Comparison of ENCODE assay signal across 16 cellular contexts in the genomic region with DNA sequence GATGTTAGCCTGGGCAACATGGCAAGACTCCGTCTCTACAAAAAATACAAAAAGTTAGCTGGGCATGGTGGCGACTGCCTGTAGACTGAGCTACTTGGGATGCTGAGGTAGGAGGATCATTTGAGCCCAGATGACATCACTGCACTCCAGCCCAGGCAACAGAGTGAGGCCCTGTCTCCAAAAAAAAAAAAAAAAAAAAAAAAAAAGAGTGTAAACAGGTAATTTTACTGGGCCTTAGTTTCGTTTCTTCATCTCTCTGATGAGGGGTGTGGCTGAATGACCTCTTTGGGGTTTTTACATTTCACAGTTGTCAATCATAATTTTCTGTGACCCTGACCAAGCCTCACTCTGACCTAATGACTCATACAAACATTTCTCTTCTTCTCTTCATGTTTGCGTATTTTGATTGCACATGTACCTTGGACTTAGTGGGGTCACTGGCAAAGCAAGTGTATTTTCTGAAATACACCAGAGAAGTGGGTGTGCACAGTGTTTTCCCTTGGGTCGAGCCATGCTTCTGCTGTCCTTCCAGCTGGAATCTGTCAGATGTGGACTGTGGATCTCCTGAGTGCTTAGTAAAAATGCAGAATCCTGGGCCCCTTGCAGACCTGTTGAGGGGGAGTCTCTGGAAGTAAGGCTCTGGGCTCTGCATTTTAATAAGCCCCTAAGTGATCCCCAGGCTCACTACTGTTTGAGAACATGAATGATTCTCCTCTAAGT.
DNase-seq lines count a peak whose midpoint lies in the region; ATAC-seq, FAIRE-seq and TF ChIP-seq lines count a peak whose summit lies in the region.
"Had no signal": no experiment of that assay in that cellular context is flagged by ENCODE, and none has a peak within 500 bp of the region (broad histone marks: within the 10 kb centered on the region; RNA-seq: fewer than 3 reads in every experiment).

No MANE protein-coding gene starts in this region.

- RAD21 ChIA-PET in HCT116 (lab: Charles Lee; ENCODE audit: low non-redundant PET in 1 of 2, low total read pairs in 2 of 2, uncharacterized antibody in 2 of 2, unreplicated experiment in 2 of 2), result no interaction called here

- H3K9ac ChIP-seq in HCT116 (ENCODE audit: low read length), result no peak overlapping the region

- H3K27me3 ChIP-seq in HCT116 (ENCODE audit: insufficient read depth, low read length) (no peaks in the 10 kb centered on the region), right lobe of liver (no peaks in the 10 kb centered on the region)
- H3K27me3 ChIP-seq: dorsolateral prefrontal cortex, heart left ventricle, SJCRH30 had no signal

- H3K4me2 ChIP-seq in HCT116 (ENCODE audit: low read length), result no peak overlapping the region

- no peaks in the 10 kb centered on the region for H4K20me1 ChIP-seq in HCT116 (ENCODE audit: insufficient read depth)

- H2AFZ ChIP-seq in HCT116 (ENCODE audit: low read depth, low read length, poor library complexity, severe bottlenecking), result no peak overlapping the region

- H3K9me3 ChIP-seq in HCT116 (ENCODE audit: control insufficient read depth in 1 of 2, insufficient read depth in 1 of 2, low read depth in 1 of 2, low read length in 2 of 2), result no peaks in the 10 kb centered on the region
- no peaks in the 10 kb centered on the region for H3K9me3 ChIP-seq in right lobe of liver
- H3K9me3 ChIP-seq: heart left ventricle, SJCRH30 had no signal

- in situ Hi-C loops in GM13976 (cut with MboI; ENCODE audit: low sequenced_read_pairs, unreplicated experiment), result no loop called here

- H3K79me2 ChIP-seq in HCT116 (ENCODE audit: insufficient read depth, low read length), result peaks cover 7% of the 10 kb centered on the region; the same call in 1 of the 2 replicates

- TF ChIP-seq CTCF in GM13976 (IDR thresholded peaks at IDR 0.05; ENCODE audit: borderline replicate concordance, control extremely low read depth, extremely low read depth, insufficient read depth, missing control alignments), result no peak
- no peak for TF ChIP-seq CTCF in HCT116 (IDR thresholded peaks at IDR 0.05 in 2 of 3, conservative IDR thresholded peaks at IDR 0.05 in 1 of 3; ENCODE audit: borderline replicate concordance in 1 of 3, insufficient read depth in 1 of 3, low read depth in 2 of 3, low read length in 2 of 3)
- no peak for TF ChIP-seq CTCF in right lobe of liver (IDR thresholded peaks at IDR 0.05)

- DNase-seq in GM13976 (ENCODE audit: low spot score) (peak; percentile 53), HCT116 (ENCODE audit: low read depth, low spot score) (no peak), NOMO-1 (lab: John Stamatoyannopoulos, UW; ENCODE audit: unreplicated experiment in 2 of 2) (peak; percentile 66 to 74), right lobe of liver (peak; percentile 38 to 76 (median 60)), dedifferentiated amniotic fluid mesenchymal stem cell (ENCODE audit: extremely low spot score) (no peak), NCI-H2227 (lab: John Stamatoyannopoulos, UW; ENCODE audit: unreplicated experiment) (no peak), HTR-8/SVneo (ENCODE audit: insufficient read length, low spot score) (no peak), NCI-H2029 treated with DMSO at 0.1 percent for 48 hours (lab: John Stamatoyannopoulos, UW) (no peak)
- DNase-seq: activated CD4-positive, alpha-beta T cell treated with anti-CD3 and anti-CD28 coated beads, Interleukin-2, amount 50 U/mL, for 1 hour; activated naive CD4-positive, alpha-beta T cell treated with anti-CD3 and anti-CD28 coated beads for 36 hours; CD8-positive, alpha-beta memory T cell; dorsolateral prefrontal cortex; heart left ventricle; NCI-H1930; SJCRH30 had no signal

- WGBS in right lobe of liver (ENCODE audit: insufficient coverage, low coverage, low lambda C conversion rate, missing lambda C conversion rate), result 31% methylated on average over 5 of the region's 5 CpGs

- no peak for TF ChIP-seq POLR2A in HCT116 (IDR thresholded peaks at IDR 0.05; ENCODE audit: borderline replicate concordance, extremely low read depth, insufficient read depth, insufficient read length)
- TF ChIP-seq POLR2A in right lobe of liver (IDR thresholded peaks at IDR 0.05), result no peak

- BruUV-seq in HCT116 (replicated peaks; lab: Mats Ljungman, UMichigan), result no TSS peak

- CTCF ChIA-PET in HCT116 (lab: Charles Lee), result no interaction called here

- no peaks in the 10 kb centered on the region for H3K36me3 ChIP-seq in HCT116 (ENCODE audit: control insufficient read depth in 1 of 2, insufficient read depth in 2 of 2, low read length in 2 of 2)
- H3K36me3 ChIP-seq in right lobe of liver, result no peaks in the 10 kb centered on the region
- H3K36me3 ChIP-seq: heart left ventricle had no signal

- no peak for TF ChIP-seq RAD21 in HCT116 (IDR thresholded peaks at IDR 0.05; ENCODE audit: low read depth)

- POLR2A ChIA-PET in HCT116 (lab: Charles Lee), result interaction anchor here (0.7 kb wide), 2 partner anchors 152 to 294 kb away, joined by 3 to 5 read pairs; no protein-coding TSS in a partner anchor

- intact Hi-C loops in HCT116 (cut with micrococcal nuclease) (no loop called here), right lobe of liver (cut with DNase I) (no loop called here)

- H3K27ac ChIP-seq in HCT116 (ENCODE audit: low read depth, low read length) (no peak overlapping the region), right lobe of liver (peak overlapping the region; percentile 55 to 86 (median 64))
- H3K27ac ChIP-seq: dorsolateral prefrontal cortex, heart left ventricle, SJCRH30 had no signal

- no peak overlapping the region for H3K4me3 ChIP-seq in HCT116 (replicated peaks in 1 of 2; ENCODE audit: low read depth in 1 of 2, low read length in 2 of 2)
- H3K4me3 ChIP-seq in right lobe of liver, result no peak overlapping the region
- H3K4me3 ChIP-seq: dorsolateral prefrontal cortex, heart left ventricle, SJCRH30 had no signal

- H3K4me1 ChIP-seq in HCT116 (ENCODE audit: control insufficient read depth in 1 of 2, insufficient read depth in 2 of 2, low read length in 2 of 2) (peaks cover 17 to 20% of the 10 kb centered on the region in 2 experiments; a peak in 3 of 4 replicates), right lobe of liver (peaks cover 2 to 45% (median 20%) of the 10 kb centered on the region in 4 donors)

- no peaks in the 10 kb centered on the region for H3K9me2 ChIP-seq in HCT116 (ENCODE audit: insufficient read depth)

- FAIRE-seq in HTR-8/SVneo (lab: Jason Lieb, UNC), result no peak
- FAIRE-seq: H1 had no signal

- ATAC-seq in HCT116 (peak; percentile 22; the same call in 1 of the 2 replicates), right lobe of liver (peak; percentile 78 to 92 (median 90))

TF ChIP-seq in HCT116, 20 proteins besides CTCF, POLR2A, EP300 and RAD21 (continues in another document):
- no peak for TF ChIP-seq SP1 (IDR thresholded peaks at IDR 0.05; ENCODE audit: low read depth)
- TF ChIP-seq CEBPB (IDR thresholded peaks at IDR 0.05; ENCODE audit: low read depth), result no peak
- no peak for TF ChIP-seq ELF1 (IDR thresholded peaks at IDR 0.05; ENCODE audit: borderline replicate concordance, low read depth)
- TF ChIP-seq, protein P1, sequence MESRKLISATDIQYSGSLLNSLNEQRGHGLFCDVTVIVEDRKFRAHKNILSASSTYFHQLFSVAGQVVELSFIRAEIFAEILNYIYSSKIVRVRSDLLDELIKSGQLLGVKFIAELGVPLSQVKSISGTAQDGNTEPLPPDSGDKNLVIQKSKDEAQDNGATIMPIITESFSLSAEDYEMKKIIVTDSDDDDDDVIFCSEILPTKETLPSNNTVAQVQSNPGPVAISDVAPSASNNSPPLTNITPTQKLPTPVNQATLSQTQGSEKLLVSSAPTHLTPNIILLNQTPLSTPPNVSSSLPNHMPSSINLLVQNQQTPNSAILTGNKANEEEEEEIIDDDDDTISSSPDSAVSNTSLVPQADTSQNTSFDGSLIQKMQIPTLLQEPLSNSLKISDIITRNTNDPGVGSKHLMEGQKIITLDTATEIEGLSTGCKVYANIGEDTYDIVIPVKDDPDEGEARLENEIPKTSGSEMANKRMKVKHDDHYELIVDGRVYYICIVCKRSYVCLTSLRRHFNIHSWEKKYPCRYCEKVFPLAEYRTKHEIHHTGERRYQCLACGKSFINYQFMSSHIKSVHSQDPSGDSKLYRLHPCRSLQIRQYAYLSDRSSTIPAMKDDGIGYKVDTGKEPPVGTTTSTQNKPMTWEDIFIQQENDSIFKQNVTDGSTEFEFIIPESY (IDR thresholded peaks at IDR 0.05; ENCODE audit: extremely low read depth, insufficient replicate concordance, low read length), result no peak
- TF ChIP-seq, protein P2, sequence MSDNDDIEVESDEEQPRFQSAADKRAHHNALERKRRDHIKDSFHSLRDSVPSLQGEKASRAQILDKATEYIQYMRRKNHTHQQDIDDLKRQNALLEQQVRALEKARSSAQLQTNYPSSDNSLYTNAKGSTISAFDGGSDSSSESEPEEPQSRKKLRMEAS (IDR thresholded peaks at IDR 0.05), result no peak
- no peak for TF ChIP-seq EZH2phosphoT487 (IDR thresholded peaks at IDR 0.05; ENCODE audit: borderline replicate concordance)
- TF ChIP-seq, protein P3, sequence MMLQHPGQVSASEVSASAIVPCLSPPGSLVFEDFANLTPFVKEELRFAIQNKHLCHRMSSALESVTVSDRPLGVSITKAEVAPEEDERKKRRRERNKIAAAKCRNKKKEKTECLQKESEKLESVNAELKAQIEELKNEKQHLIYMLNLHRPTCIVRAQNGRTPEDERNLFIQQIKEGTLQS (IDR thresholded peaks at IDR 0.05), result no peak
- no peak for TF ChIP-seq JUND (IDR thresholded peaks at IDR 0.05)
- no peak for TF ChIP-seq ZNF274 (IDR thresholded peaks at IDR 0.05; ENCODE audit: low read depth, low read length)
- TF ChIP-seq FOSL1 (IDR thresholded peaks at IDR 0.05; ENCODE audit: low read depth), result no peak
- TF ChIP-seq ZFX (IDR thresholded peaks at IDR 0.05), result no peak
- TF ChIP-seq SRF (IDR thresholded peaks at IDR 0.05; ENCODE audit: low read depth), result no peak
- TF ChIP-seq POLR2AphosphoS5 (IDR thresholded peaks at IDR 0.05; ENCODE audit: low read depth, low read length), result no peak
- TF ChIP-seq EZH2 (IDR thresholded peaks at IDR 0.05), result no peak

Comparison
In these comparisons a context has a peak if more than half of its experiments do, and no peak if none do; other contexts are left out.
1. DNase-seq: peak in GM13976 (single experiment), NOMO-1 (2 of 2) and right lobe of liver (3 of 3); none in HCT116 (single experiment), dedifferentiated amniotic fluid mesenchymal stem cell (single experiment), NCI-H2227 (single experiment), HTR-8/SVneo (single experiment) and NCI-H2029 treated with DMSO at 0.1 percent for 48 hours (single experiment).